Comparison of ENCODE assay signal across 14 cellular contexts in genomic region chr5:109304323-109304722, GRCh38.
"Had no signal": no experiment of that assay in that cellular context is flagged by ENCODE, and none has a peak within 500 bp of the region (broad histone marks: within the 10 kb centered on the region; RNA-seq: fewer than 3 reads in every experiment).

No MANE protein-coding gene starts in this region.

- H3K27ac ChIP-seq: gastrocnemius medialis, tibial nerve had no signal

- H3K4me3 ChIP-seq: gastrocnemius medialis, tibial nerve had no signal

- ATAC-seq: activated CD8-positive, alpha-beta memory T cell treated with anti-CD3 and anti-CD28 coated beads, Interleukin-2, amount 10 ng/mL, durations not matched to agents 7 days and 5 days; activated naive CD8-positive, alpha-beta T cell treated with anti-CD3 and anti-CD28 coated beads, Interleukin-2, amount 50 U/mL, for 24 hours; gastrocnemius medialis; naive thymus-derived CD8-positive, alpha-beta T cell had no signal

- H3K27me3 ChIP-seq: gastrocnemius medialis, tibial nerve had no signal

- DNase-seq: activated CD4-positive, alpha-beta T cell treated with anti-CD3 and anti-CD28 coated beads, Interleukin-2, amount 50 U/mL, for 48 hours; activated CD8-positive, alpha-beta memory T cell treated with anti-CD3 and anti-CD28 coated beads, Interleukin-2, amount 10 ng/mL, durations not matched to agents 7 days and 5 days; activated naive CD4-positive, alpha-beta T cell treated with anti-CD3 and anti-CD28 coated beads for 36 hours; activated naive CD8-positive, alpha-beta T cell treated with anti-CD3 and anti-CD28 coated beads, Interleukin-2, amount 50 U/mL, for 24 hours; activated T-cell treated with anti-CD3 and anti-CD28 coated beads, Interleukin-2, amount 50 U/mL, for 1 hour; aorta; effector CD8-positive, alpha-beta T cell; gastrocnemius medialis; naive thymus-derived CD8-positive, alpha-beta T cell; retina; stimulated activated CD4-positive, alpha-beta T cell treated with anti-CD3 and anti-CD28 coated beads, Interleukin-15, amount 100 ng/mL, for 24 hours; stimulated activated CD4-positive, alpha-beta T cell treated with anti-CD3 and anti-CD28 coated beads, Interleukin-4, amount 100 ng/mL, for 24 hours; stimulated activated naive CD4-positive, alpha-beta T cell had no signal

- H3K9me3 ChIP-seq: gastrocnemius medialis, tibial nerve had no signal

- H3K36me3 ChIP-seq: gastrocnemius medialis, tibial nerve had no signal

- H3K4me1 ChIP-seq: tibial nerve had no signal
